In genomic region chr9:94402795-94403194, GRCh38 we compare ENCODE assay signal across 6 cellular contexts.
DNase-seq lines count a peak whose midpoint lies in the region; ATAC-seq, FAIRE-seq and TF ChIP-seq lines count a peak whose summit lies in the region.
"Not testable (repeated sequence)": the region's sequence is repeated elsewhere in the genome, so short reads cannot be mapped to it uniquely, and the experiment has no call there.

No MANE protein-coding gene starts in this region.

- BruUV-seq in GM12878 (replicated peaks; lab: Mats Ljungman, UMichigan): not testable (repeated sequence)

- not testable (repeated sequence) for H3K9ac ChIP-seq in GM12878 (ENCODE audit: control insufficient read depth, insufficient read depth, low read length); liver (ENCODE audit: low read depth in 1 of 2, low read length in 2 of 2); parathyroid adenoma

- not testable (repeated sequence) for TF ChIP-seq RAD21 in GM12878 (IDR thresholded peaks at IDR 0.05; ENCODE audit: insufficient read depth, low read depth, low read length); liver (IDR thresholded peaks at IDR 0.05)

- RAD21 ChIA-PET in GM12878 (lab: Charles Lee; ENCODE audit: unreplicated experiment): not testable (repeated sequence)

- not testable (repeated sequence) for H3K36me3 ChIP-seq in ascending aorta; GM12878 (ENCODE audit: control insufficient read depth in 2 of 2, insufficient read depth in 2 of 2, low read length in 1 of 2); liver (ENCODE audit: control insufficient read depth in 4 of 4, insufficient read depth in 3 of 4, low read depth in 1 of 4, low read length in 3 of 4); right lobe of liver; parathyroid adenoma (ENCODE audit: control insufficient read depth, insufficient read depth, low read length)

- SMC1A ChIA-PET in GM12878 (lab: Charles Lee; ENCODE audit: uncharacterized antibody, unreplicated experiment): not testable (repeated sequence)

- ATAC-seq in GM12878: not testable (repeated sequence)
- peak; percentile 73 for ATAC-seq in left lobe of liver
- ATAC-seq in right lobe of liver: peak; percentile 47 to 78 (median 58)

- POLR2A ChIA-PET in GM12878 (lab: Charles Lee): not testable (repeated sequence)

- H4K20me1 ChIP-seq in GM12878 (ENCODE audit: control insufficient read depth, insufficient read depth): not testable (repeated sequence)

- not testable (repeated sequence) for H3K27me3 ChIP-seq in ascending aorta; GM12878 (replicated peaks in 1 of 2; ENCODE audit: control insufficient read depth in 2 of 2, insufficient read depth in 2 of 2, low read length in 1 of 2); liver (ENCODE audit: control insufficient read depth in 4 of 4, insufficient read depth in 4 of 4, low read length in 3 of 4); right lobe of liver; parathyroid adenoma (ENCODE audit: control insufficient read depth, insufficient read depth, low read length)

- CTCF ChIA-PET in GM12878 (lab: Yijun Ruan, JAX): not testable (repeated sequence)

- in situ Hi-C loops in GM12878 (cut with MboI): not testable (repeated sequence)

- peaks cover 10% of the 10 kb centered on the region for H3K79me2 ChIP-seq in GM12878 (ENCODE audit: control insufficient read depth, insufficient read depth, low read length)
- H3K79me2 ChIP-seq in parathyroid adenoma: not testable (repeated sequence)

- intact Hi-C loops in ascending aorta (cut with DNase I); GM12878 (cut with micrococcal nuclease; ENCODE audit: unreplicated experiment); right lobe of liver (cut with DNase I): not testable (repeated sequence)

- H3K4me1 ChIP-seq in ascending aorta; GM12878 (ENCODE audit: control insufficient read depth, insufficient read depth, low read length); liver (ENCODE audit: control insufficient read depth in 4 of 4, insufficient read depth in 4 of 4, low read length in 3 of 4); right lobe of liver; parathyroid adenoma: not testable (repeated sequence)

- not testable (repeated sequence) for TF ChIP-seq EP300 in GM12878 (IDR thresholded peaks at IDR 0.05; ENCODE audit: borderline replicate concordance in 1 of 2, control insufficient read depth in 1 of 2, low read depth in 2 of 2, low read length in 2 of 2)

- not testable (repeated sequence) for H3K4me3 ChIP-seq in ascending aorta; GM12878; liver (ENCODE audit: low read depth in 1 of 3, low read length in 3 of 3); right lobe of liver; parathyroid adenoma (ENCODE audit: low read depth, low read length)

- not testable (repeated sequence) for TF ChIP-seq CTCF in ascending aorta (IDR thresholded peaks at IDR 0.05); GM12878 (IDR thresholded peaks at IDR 0.05 in 2 of 3, conservative IDR thresholded peaks at IDR 0.05 in 1 of 3; ENCODE audit: control insufficient read depth in 2 of 3, extremely low read depth in 1 of 3, insufficient read depth in 1 of 3, low read depth in 3 of 3, low read length in 3 of 3); liver (IDR thresholded peaks at IDR 0.05; ENCODE audit: low read depth, low read length, missing input control); right lobe of liver (IDR thresholded peaks at IDR 0.05); parathyroid adenoma (IDR thresholded peaks at IDR 0.05)

- H2AFZ ChIP-seq in GM12878 (ENCODE audit: control insufficient read depth, low read depth, low read length); parathyroid adenoma: not testable (repeated sequence)

- H3K9me3 ChIP-seq in ascending aorta; GM12878 (replicated peaks; ENCODE audit: control insufficient read depth, insufficient read depth, low read length); liver (ENCODE audit: control insufficient read depth in 4 of 4, low read length in 3 of 4); right lobe of liver; parathyroid adenoma (ENCODE audit: control insufficient read depth, low read length): not testable (repeated sequence)

- 100% methylated on average over 1 of the region's 1 CpG for WGBS in GM12878 (ENCODE audit: insufficient coverage, insufficient replicate concordance, low lambda C conversion rate, missing lambda C conversion rate)
- 93% methylated on average over 1 of the region's 1 CpG for WGBS in liver
- 86% methylated on average over 1 of the region's 1 CpG for WGBS in right lobe of liver (ENCODE audit: insufficient coverage, low coverage, low lambda C conversion rate, missing lambda C conversion rate)

- not testable (repeated sequence) for H3K4me2 ChIP-seq in GM12878 (ENCODE audit: control insufficient read depth, insufficient read depth); parathyroid adenoma (ENCODE audit: low read length)

- not testable (repeated sequence) for TF ChIP-seq POLR2A in GM12878 (IDR thresholded peaks at IDR 0.05; ENCODE audit: low read depth, low read length); right lobe of liver (IDR thresholded peaks at IDR 0.05)

- peak; percentile 27 for FAIRE-seq in GM12878 (lab: Jason Lieb, UNC)

- not testable (repeated sequence) for DNase-seq in ascending aorta (ENCODE audit: low spot score in 2 of 2); GM12878 (ENCODE audit: low read depth, low spot score); left lobe of liver (ENCODE audit: low spot score); right lobe of liver

- peak overlapping the region; percentile 30 to 56 for H3K27ac ChIP-seq in ascending aorta
- H3K27ac ChIP-seq in GM12878 (ENCODE audit: control insufficient read depth, insufficient read depth); liver (ENCODE audit: low read depth in 1 of 2, low read length in 2 of 2); right lobe of liver: not testable (repeated sequence)
- peak overlapping the region; percentile 56 for H3K27ac ChIP-seq in parathyroid adenoma

TF ChIP-seq in liver, 16 proteins besides CTCF, POLR2A, EP300 and RAD21:
- TF ChIP-seq RXRA (IDR thresholded peaks at IDR 0.05): peak in 1 of 2 donors; percentile 59
- TF ChIP-seq HNF4A (conservative IDR thresholded peaks at IDR 0.05): peak; percentile 23 to 36
